19 cellular contexts compared by ENCODE assay signal in genomic region chr5:16137177-16137576, GRCh38. TPM values are rescaled to one million over a fixed set of nuclear protein-coding genes. Genes with fewer than 3 reads are reported as not detected.
A peak's percentile ranks its signal among the peaks of the same experiment; 100 is the strongest.
DNase-seq lines count a peak whose midpoint lies in the region; ATAC-seq and TF ChIP-seq lines count a peak whose summit lies in the region.
"Had no signal": no experiment of that assay in that cellular context is flagged by ENCODE, and none has a peak within 500 bp of the region (broad histone marks: within the 10 kb centered on the region; RNA-seq: fewer than 3 reads in every experiment).

No MANE protein-coding gene starts in this region.

- H3K9ac ChIP-seq in SK-N-SH (no peak overlapping the region), Karpas-422 (ENCODE audit: low read length) (no peak overlapping the region)

- no peak for TF ChIP-seq RAD21 in SK-N-SH (IDR thresholded peaks at IDR 0.05; ENCODE audit: low read length)

- H3K4me3 ChIP-seq in SK-N-SH (ENCODE audit: low read depth in 2 of 2, low read length in 1 of 2) (no peak overlapping the region), left ventricle myocardium inferior (no peak overlapping the region), Karpas-422 (ENCODE audit: low read length) (no peak overlapping the region)

- no peaks in the 10 kb centered on the region for H3K9me2 ChIP-seq in SK-N-SH
- no peaks in the 10 kb centered on the region; the same call in 1 of the 2 replicates for H3K9me2 ChIP-seq in Karpas-422 (replicated peaks; ENCODE audit: insufficient read depth, low read length)

- intact Hi-C loops in left ventricle myocardium inferior (cut with micrococcal nuclease): no loop called here
- intact Hi-C loops in cardiac septum (cut with DNase I): no loop called here

- no peak for TF ChIP-seq CTCF in SK-N-SH (IDR thresholded peaks at IDR 0.05)
- TF ChIP-seq CTCF in left ventricle myocardium inferior (IDR thresholded peaks at IDR 0.05; ENCODE audit: borderline replicate concordance): no peak

- ATAC-seq in SK-N-SH treated with all-trans-retinoic acid at 6 μM for 48 hours (no peak), HG03135 (IDR thresholded peaks at IDR 0.05; ENCODE audit: unreplicated experiment) (no peak)
- ATAC-seq: HepG2 had no signal

- TF ChIP-seq EP300 in SK-N-SH (IDR thresholded peaks at IDR 0.05; ENCODE audit: borderline replicate concordance in 1 of 2, low read depth in 1 of 2, low read length in 1 of 2): no peak

- DNase-seq in SK-N-SH (no peak), left ventricle myocardium inferior (no peak), cardiac septum (ENCODE audit: low spot score) (no peak), HCEC 1CT (peak; percentile 30), Karpas-422 (no peak)
- DNase-seq: ACHN; Caco-2; CD4-positive, alpha-beta T cell; DMS79 treated with DMSO at 0.1 percent for 48 hours; GF-D8; GOT3; H7 had no signal

- H3K4me1 ChIP-seq in SK-N-SH (ENCODE audit: control insufficient read depth in 1 of 2, insufficient read depth in 2 of 2, low read depth in 1 of 2, low read length in 1 of 2): peaks cover 0 to 12% of the 10 kb centered on the region in 2 experiments; a peak in 2 of 4 replicates
- H3K4me1 ChIP-seq in left ventricle myocardium inferior: peaks cover 37% of the 10 kb centered on the region
- H3K4me1 ChIP-seq in Karpas-422 (ENCODE audit: low read length): no peaks in the 10 kb centered on the region
- H3K4me1 ChIP-seq: Caco-2 had no signal

- H3K27me3 ChIP-seq in SK-N-SH (ENCODE audit: insufficient read depth) (no peaks in the 10 kb centered on the region), left ventricle myocardium inferior (ENCODE audit: low read depth) (no peaks in the 10 kb centered on the region), Karpas-422 (ENCODE audit: low read length) (no peaks in the 10 kb centered on the region)

- no peaks in the 10 kb centered on the region for H3K9me3 ChIP-seq in SK-N-SH
- peaks cover 24% of the 10 kb centered on the region for H3K9me3 ChIP-seq in left ventricle myocardium inferior (replicated peaks)
- H3K9me3 ChIP-seq in Karpas-422 (ENCODE audit: low read length): peaks cover 4% of the 10 kb centered on the region; the same call in 1 of the 2 replicates

- no peak overlapping the region for H3K4me2 ChIP-seq in SK-N-SH
- no peak overlapping the region for H3K4me2 ChIP-seq in Karpas-422 (ENCODE audit: low read depth, low read length, poor library complexity, severe bottlenecking)

- H3F3A ChIP-seq in SK-N-SH (replicated peaks; ENCODE audit: insufficient read depth): no peaks in the 10 kb centered on the region

- peak overlapping the region in 1 of 2 experiments; percentile 95; a peak in 1 of 4 replicates for H3K27ac ChIP-seq in SK-N-SH (ENCODE audit: low read depth in 2 of 2, low read length in 1 of 2)
- peak overlapping the region; percentile 58 for H3K27ac ChIP-seq in left ventricle myocardium inferior (replicated peaks)
- no peak overlapping the region for H3K27ac ChIP-seq in Karpas-422 (ENCODE audit: low read length)
- H3K27ac ChIP-seq: C4-2B had no signal

- H4K20me1 ChIP-seq in SK-N-SH (ENCODE audit: insufficient read depth) (no peaks in the 10 kb centered on the region), Karpas-422 (ENCODE audit: insufficient read depth, low read depth, low read length) (no peaks in the 10 kb centered on the region)

- POLR2A ChIA-PET in SK-N-SH (lab: Yijun Ruan, JAX): no interaction called here

- no peaks in the 10 kb centered on the region for H3K79me2 ChIP-seq in SK-N-SH (ENCODE audit: insufficient read depth)
- H3K79me2 ChIP-seq in Karpas-422 (ENCODE audit: low read length): no peaks in the 10 kb centered on the region

- CTCF ChIA-PET in SK-N-SH (lab: Yijun Ruan, JAX): no interaction called here

- H3K36me3 ChIP-seq in SK-N-SH (replicated peaks in 1 of 2; ENCODE audit: control insufficient read depth in 1 of 2, insufficient read depth in 2 of 2, low read length in 1 of 2): no peaks in the 10 kb centered on the region
- H3K36me3 ChIP-seq in left ventricle myocardium inferior: peaks cover 3% of the 10 kb centered on the region
- H3K36me3 ChIP-seq in Karpas-422 (ENCODE audit: insufficient read depth, low read length): no peaks in the 10 kb centered on the region

- H2AFZ ChIP-seq in SK-N-SH (ENCODE audit: low read depth): no peak overlapping the region
- no peak overlapping the region for H2AFZ ChIP-seq in Karpas-422 (ENCODE audit: low read length)

TF ChIP-seq in SK-N-SH, 30 proteins besides CTCF, POLR2A, EP300 and RAD21:
- no peak for TF ChIP-seq CHD2 (IDR thresholded peaks at IDR 0.05; ENCODE audit: low read length, partially characterized antibody)
- TF ChIP-seq MXI1 (IDR thresholded peaks at IDR 0.05; ENCODE audit: low read depth, low read length): peak; percentile 20; the same call in 1 of the 2 replicates

TF ChIP-seq in SK-N-SH treated with all-trans-retinoic acid at 6 μM for 48 hours, 23 proteins besides CTCF, POLR2A, EP300 and RAD21:
- TF ChIP-seq SNAI2 (CRISPR knock-in tag; IDR thresholded peaks at IDR 0.05): no peak
- no peak for TF ChIP-seq BACH2 (CRISPR knock-in tag; IDR thresholded peaks at IDR 0.05; ENCODE audit: borderline replicate concordance)
- TF ChIP-seq ARNTL (CRISPR knock-in tag; IDR thresholded peaks at IDR 0.05; ENCODE audit: borderline replicate concordance, low read depth): no peak
- no peak for TF ChIP-seq TSHZ2 (CRISPR knock-in tag; IDR thresholded peaks at IDR 0.05)
- TF ChIP-seq CSDC2 (CRISPR knock-in tag; IDR thresholded peaks at IDR 0.05): no peak
- no peak for TF ChIP-seq PPARA (CRISPR knock-in tag; IDR thresholded peaks at IDR 0.05; ENCODE audit: borderline replicate concordance)
- no peak for TF ChIP-seq ZFP30 (CRISPR knock-in tag; IDR thresholded peaks at IDR 0.05)
- TF ChIP-seq POU6F1 (CRISPR knock-in tag; IDR thresholded peaks at IDR 0.05; ENCODE audit: borderline replicate concordance, low read depth): no peak

RNA-seq across cellular contexts. Expression of gene MARCHF11, which starts 42.4 kb away (rescaled TPM):
- polyA plus RNA-seq in SK-N-SH (2012; rRNA removed): 1.7 and 7.6 TPM in 2 replicates
- 6.2 and 10.8 TPM in 2 replicates for polyA plus RNA-seq in SK-N-SH (2012; cell fraction: cytosol; rRNA removed)
- 5.6 and 9.5 TPM in 2 replicates for polyA plus RNA-seq in SK-N-SH (2012; cell fraction: nucleus; rRNA removed)
- total RNA-seq in left ventricle myocardium inferior (6.7 TPM), cardiac septum (1.3 TPM)
- not detected in 2 replicates for total RNA-seq in Karpas-422 (2014; rRNA removed; shearing (Covaris generic); ENCODE audit: low replicate concordance)
- total RNA-seq: A172; CD4-positive, alpha-beta T cell; HepG2 had no signal
- polyA plus RNA-seq: BJ, HepG2, IgD-negative memory B cell had no signal
